ENCODE assay signal across 8 cellular contexts in genomic region chr17:42112552-42113176, GRCh38. TPM values are rescaled to one million over a fixed set of nuclear protein-coding genes. Genes with fewer than 3 reads are reported as not detected.
A peak's percentile ranks its signal among the peaks of the same experiment; 100 is the strongest.
DNase-seq lines count a peak whose midpoint lies in the region; ATAC-seq, FAIRE-seq and TF ChIP-seq lines count a peak whose summit lies in the region.

DHX58 (minus strand) TSS chr17:42112714; CDS start chr17:42111892, 822 bp downstream.

- H3K27ac ChIP-seq in astrocyte (ENCODE audit: low read depth, low read length), result no peak within 1 kb of the TSS

- peak within 1 kb of the TSS; percentile 56 for H3K9ac ChIP-seq in astrocyte (ENCODE audit: low read length)

- H3K27me3 Mint-ChIP-seq in astrocyte (ENCODE audit: low read depth, unreplicated experiment), result peaks cover 5% of the 10 kb centered on the region

- no peaks in the 10 kb centered on the region for H4K20me1 ChIP-seq in astrocyte (ENCODE audit: insufficient read depth, low read length)

- peak within 1 kb of the TSS; percentile 40 for H3K4me3 Mint-ChIP-seq in astrocyte (ENCODE audit: unreplicated experiment)

- ATAC-seq in GM21381 (IDR thresholded peaks at IDR 0.05; ENCODE audit: unreplicated experiment) (peak; percentile 47), HG03469 (IDR thresholded peaks at IDR 0.05; ENCODE audit: unreplicated experiment) (no peak)

- peaks cover 2% of the 10 kb centered on the region for H3K9me3 Mint-ChIP-seq in astrocyte (ENCODE audit: unreplicated experiment)

- H3K9me3 ChIP-seq in astrocyte (ENCODE audit: insufficient read depth, low read depth, low read length), result no peaks in the 10 kb centered on the region

- no peaks in the 10 kb centered on the region for H3K36me3 ChIP-seq in astrocyte (ENCODE audit: insufficient read depth, low read length)

- no peaks in the 10 kb centered on the region for H3K27me3 ChIP-seq in astrocyte (ENCODE audit: insufficient read depth, low read length)

- no peak for TF ChIP-seq EP300 in Ishikawa (IDR thresholded peaks at IDR 0.05; ENCODE audit: borderline replicate concordance)

- peak; percentile 91 for DNase-seq in COLO829 (ENCODE audit: low spot score)
- peak; percentile 49 for DNase-seq in astrocyte (ENCODE audit: low read depth)
- peak; percentile 26 for DNase-seq in iPS-NIHi11 (ENCODE audit: low spot score)
- peak; percentile 64 to 72 for DNase-seq in stimulated activated CD4-positive, alpha-beta T cell treated with anti-CD3 and anti-CD28 coated beads, Interleukin-15, amount 100 ng/mL, for 48 hours (ENCODE audit: low read depth in 2 of 2)

- peak within 1 kb of the TSS; percentile 80 for H3K27ac Mint-ChIP-seq in astrocyte (ENCODE audit: unreplicated experiment)

- H3K4me2 ChIP-seq in astrocyte (ENCODE audit: low read length), result peak within 1 kb of the TSS; percentile 64

- no peak within 1 kb of the TSS for H3K4me3 ChIP-seq in astrocyte (ENCODE audit: insufficient read depth, low read depth, low read length)

- peaks cover 3% of the 10 kb centered on the region for H3K4me1 Mint-ChIP-seq in astrocyte (ENCODE audit: low read depth, unreplicated experiment)

- no peak for TF ChIP-seq CTCF in astrocyte (IDR thresholded peaks at IDR 0.05; ENCODE audit: insufficient read depth, low read depth, low read length)

- peaks cover 6% of the 10 kb centered on the region for H3K36me3 Mint-ChIP-seq in astrocyte (ENCODE audit: low read depth, unreplicated experiment)

- H3K79me2 ChIP-seq in astrocyte (ENCODE audit: insufficient read depth, low read length), result no peaks in the 10 kb centered on the region

- TF ChIP-seq RAD21 in Ishikawa (IDR thresholded peaks at IDR 0.05; ENCODE audit: low read depth), result no peak

- H2AFZ ChIP-seq in astrocyte (ENCODE audit: low read depth, low read length), result peak within 1 kb of the TSS; percentile 49

- FAIRE-seq in astrocyte (lab: Jason Lieb, UNC), result peak; percentile 88

- H3K4me1 ChIP-seq in astrocyte (ENCODE audit: insufficient read depth, low read length), result no peaks in the 10 kb centered on the region

- intact Hi-C loops in T-helper 2 cell treated with Interferon-gamma antibody and Interleukin-4, amounts not matched to agents 100 ng/mL and 5 ng/mL, for 36 hours (cut with micrococcal nuclease), result loop anchor here (2.0 to 10.0 kb wide), 5 partner anchors 45 to 378 kb away; partner anchors contain the start of genes CNP, DNAJC7, HAP1 and HCRT

TF ChIP-seq in Ishikawa, 13 proteins besides CTCF, POLR2A, EP300 and RAD21:
- TF ChIP-seq USF1 (IDR thresholded peaks at IDR 0.05), result peak; percentile 58
- no peak for TF ChIP-seq TCF12 (IDR thresholded peaks at IDR 0.05; ENCODE audit: low read depth)

RNA-seq across cellular contexts. Expression of gene DHX58, which starts in this region (rescaled TPM):
- 35.9 and 38.8 TPM in 2 replicates for total RNA-seq in T-helper 2 cell treated with Interferon-gamma antibody and Interleukin-4, amounts not matched to agents 100 ng/mL and 5 ng/mL, for 36 hours
- total RNA-seq in astrocyte, result 5.4 and 5.5 TPM in 2 replicates

Comparison
In these comparisons a context has a peak if more than half of its experiments do, and no peak if none do; other contexts are left out.
1. DNase-seq: peak in every context shown above with its lines; median percentile 91 in COLO829; 68 in stimulated activated CD4-positive, alpha-beta T cell treated with anti-CD3 and anti-CD28 coated beads, Interleukin-15, amount 100 ng/mL, for 48 hours; 49 in astrocyte; 26 in iPS-NIHi11.